Comparison of ENCODE assay signal across 8 cellular contexts in genomic region chr17:13306310-13306962, GRCh38.
A peak's percentile ranks its signal among the peaks of the same experiment; 100 is the strongest.
DNase-seq lines count a peak whose midpoint lies in the region; ATAC-seq and TF ChIP-seq lines count a peak whose summit lies in the region.

No MANE protein-coding gene starts in this region.

- no TSS peak for BruUV-seq in PC-3 (replicated peaks; lab: Mats Ljungman, UMichigan)

- H4K20me1 ChIP-seq in PC-3 (ENCODE audit: low read length) (no peaks in the 10 kb centered on the region), smooth muscle cell (ENCODE audit: low read depth) (no peaks in the 10 kb centered on the region)

- H3K27me3 ChIP-seq in left ventricle myocardium inferior (ENCODE audit: low read depth), result peaks cover 17% of the 10 kb centered on the region
- H3K27me3 ChIP-seq in PC-3 (ENCODE audit: low read length), result peaks cover 24% of the 10 kb centered on the region
- H3K27me3 ChIP-seq in smooth muscle cell (ENCODE audit: low read depth), result no peaks in the 10 kb centered on the region

- H3F3A ChIP-seq in PC-3 (ENCODE audit: low read length, unreplicated experiment) (no peaks in the 10 kb centered on the region), smooth muscle cell (ENCODE audit: low read depth) (no peaks in the 10 kb centered on the region)

- intact Hi-C loops in left ventricle myocardium inferior (cut with micrococcal nuclease), result loop anchor here (10.0 kb wide), 1 partner anchor 1618 kb away; no protein-coding TSS in a partner anchor
- intact Hi-C loops in left cardiac atrium (cut with DNase I), result no loop called here
- intact Hi-C loops in PC-3 (cut with micrococcal nuclease), result no loop called here

- H3K79me2 ChIP-seq in PC-3 (ENCODE audit: low read length), result no peaks in the 10 kb centered on the region
- no peaks in the 10 kb centered on the region for H3K79me2 ChIP-seq in smooth muscle cell (ENCODE audit: low read depth)

- H3K4me1 ChIP-seq in left ventricle myocardium inferior (no peaks in the 10 kb centered on the region), PC-3 (ENCODE audit: insufficient read depth, low read length) (no peaks in the 10 kb centered on the region), smooth muscle cell (ENCODE audit: low read depth) (no peaks in the 10 kb centered on the region)

- H3K9ac ChIP-seq in PC-3 (ENCODE audit: low read length) (no peak overlapping the region), smooth muscle cell (ENCODE audit: low read depth) (no peak overlapping the region)

- CTCF ChIA-PET in PC-3 (lab: Charles Lee), result no interaction called here

- no peaks in the 10 kb centered on the region for H3K9me2 ChIP-seq in PC-3 (replicated peaks; ENCODE audit: low read length)

- H3K9me3 ChIP-seq in left ventricle myocardium inferior (replicated peaks), result peaks cover 9% of the 10 kb centered on the region
- no peaks in the 10 kb centered on the region for H3K9me3 ChIP-seq in PC-3 (ENCODE audit: low read length)
- no peaks in the 10 kb centered on the region for H3K9me3 ChIP-seq in smooth muscle cell (replicated peaks; ENCODE audit: low read depth)

- H3K27ac ChIP-seq in left ventricle myocardium inferior (replicated peaks), result no peak overlapping the region
- H3K27ac ChIP-seq in PC-3 (ENCODE audit: low read length), result no peak overlapping the region
- H3K27ac ChIP-seq in smooth muscle cell (ENCODE audit: low read depth), result no peak overlapping the region

- no peak overlapping the region for H3K4me3 ChIP-seq in left ventricle myocardium inferior
- H3K4me3 ChIP-seq in PC-3 (ENCODE audit: low read length), result no peak overlapping the region
- no peak overlapping the region for H3K4me3 ChIP-seq in smooth muscle cell

- peak; percentile 63 for TF ChIP-seq CTCF in left ventricle myocardium inferior (IDR thresholded peaks at IDR 0.05; ENCODE audit: borderline replicate concordance)
- peak; percentile 85 for TF ChIP-seq CTCF in PC-3 (conservative IDR thresholded peaks at IDR 0.05; ENCODE audit: low read depth, low read length)
- peak; percentile 58 for TF ChIP-seq CTCF in smooth muscle cell (IDR thresholded peaks at IDR 0.05; ENCODE audit: borderline replicate concordance, insufficient read depth, poor library complexity, severe bottlenecking)

- 63% methylated on average over 13 of the region's 13 CpGs for WGBS in smooth muscle cell (ENCODE audit: low lambda C conversion rate)

- DNase-seq in left ventricle myocardium inferior, result no peak
- no peak for DNase-seq in left cardiac atrium
- peak; percentile 86 for DNase-seq in PC-3
- DNase-seq in fibroblast of gingiva (ENCODE audit: low read depth), result peak; percentile 73
- no peak for DNase-seq in smooth muscle cell (lab: John Stamatoyannopoulos, UW; ENCODE audit: unreplicated experiment)
- DNase-seq in GM19238 (ENCODE audit: insufficient read length, low spot score), result no peak
- no peak for DNase-seq in stimulated activated naive CD4-positive, alpha-beta T cell treated with Interleukin-2 at 50 U/mL for 16 hours (lab: John Stamatoyannopoulos, UW)

- no peak overlapping the region for H2AFZ ChIP-seq in PC-3 (ENCODE audit: low read length)
- H2AFZ ChIP-seq in smooth muscle cell (ENCODE audit: low read depth), result no peak overlapping the region

- H3K36me3 ChIP-seq in left ventricle myocardium inferior (no peaks in the 10 kb centered on the region), PC-3 (ENCODE audit: low read depth, low read length) (no peaks in the 10 kb centered on the region), smooth muscle cell (ENCODE audit: low read depth) (no peaks in the 10 kb centered on the region)

- POLR2A ChIA-PET in PC-3 (lab: Charles Lee; ENCODE audit: unreplicated experiment), result no interaction called here

- H3K4me2 ChIP-seq in PC-3 (ENCODE audit: low read length) (no peak overlapping the region), smooth muscle cell (no peak overlapping the region)

- ATAC-seq in left cardiac atrium (no peak), PC-3 (no peak), HG02610 (IDR thresholded peaks at IDR 0.05; ENCODE audit: unreplicated experiment) (no peak)

Comparison
In these comparisons a context has a peak if more than half of its experiments do, and no peak if none do; other contexts are left out.
1. DNase-seq: peak in PC-3 (single experiment) and fibroblast of gingiva (single experiment); none in left ventricle myocardium inferior (single experiment), left cardiac atrium (single experiment), smooth muscle cell (single experiment), GM19238 (single experiment) and stimulated activated naive CD4-positive, alpha-beta T cell treated with Interleukin-2 at 50 U/mL for 16 hours (single experiment).
2. Peak in every context shown above with its lines, with median percentiles within 50 percentile points of each other: CTCF ChIP-seq.